13 cellular contexts compared by ENCODE assay signal in the genomic region with DNA sequence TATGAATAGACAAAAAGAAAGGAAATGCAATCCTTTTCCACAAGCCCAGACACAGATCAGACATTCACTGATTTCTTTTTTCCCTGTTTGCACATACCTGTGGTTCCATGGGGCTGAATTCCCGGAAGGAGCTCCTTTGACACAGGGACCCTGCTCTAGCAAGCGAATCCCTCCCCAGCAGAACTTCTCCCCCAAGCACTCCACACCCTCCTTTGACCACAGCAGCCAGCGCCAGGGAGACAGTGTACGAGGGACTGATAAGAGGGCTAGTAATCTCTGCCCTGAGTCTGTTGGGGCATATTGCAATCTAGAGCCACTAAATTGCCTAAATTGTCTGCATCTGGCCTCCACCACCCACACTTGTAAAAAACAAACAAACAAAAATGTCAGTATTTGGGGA.
"Had no signal": no experiment of that assay in that cellular context is flagged by ENCODE, and none has a peak within 500 bp of the region (broad histone marks: within the 10 kb centered on the region; RNA-seq: fewer than 3 reads in every experiment).

No MANE protein-coding gene starts in this region.

- H3K27me3 ChIP-seq: upper lobe of right lung had no signal

- H3K27me3 Mint-ChIP-seq: brain had no signal

- H3K36me3 Mint-ChIP-seq: activated naive CD4-positive, alpha-beta T cell treated with anti-CD3 and anti-CD28 coated beads, Interleukin-2, amount 50 U/mL, for 24 hours; brain; memory B cell had no signal

- H3K27ac ChIP-seq: upper lobe of right lung had no signal

- ATAC-seq: effector memory CD8-positive, alpha-beta T cell; left lobe of liver; upper lobe of right lung had no signal

- H3K4me3 ChIP-seq: upper lobe of right lung had no signal

- H3K4me3 Mint-ChIP-seq: activated naive CD4-positive, alpha-beta T cell treated with anti-CD3 and anti-CD28 coated beads, Interleukin-2, amount 50 U/mL, for 24 hours; brain; effector memory CD8-positive, alpha-beta T cell; memory B cell; nephron; stimulated activated naive CD8-positive, alpha-beta T cell treated with anti-CD3 and anti-CD28 coated beads, Interleukin-15, Interleukin-2, amounts not matched to agents 100 ng/mL and 50 ng/mL, for 24 hours; T-helper 1 cell treated with Interleukin-12 subunit alpha and Interleukin-12 subunit beta and Interleukin-4 antibody, amounts not matched to agents 30 μg/mL and 1 μg/mL, for 36 hours had no signal

- H3K27ac Mint-ChIP-seq: activated naive CD4-positive, alpha-beta T cell treated with anti-CD3 and anti-CD28 coated beads, Interleukin-2, amount 50 U/mL, for 24 hours; brain; effector memory CD8-positive, alpha-beta T cell; memory B cell; nephron; stimulated activated naive CD8-positive, alpha-beta T cell treated with anti-CD3 and anti-CD28 coated beads, Interleukin-15, Interleukin-2, amounts not matched to agents 100 ng/mL and 50 ng/mL, for 24 hours; T-helper 1 cell treated with Interleukin-12 subunit alpha and Interleukin-12 subunit beta and Interleukin-4 antibody, amounts not matched to agents 30 μg/mL and 1 μg/mL, for 36 hours had no signal

- H3K36me3 ChIP-seq: upper lobe of right lung had no signal

- H3K9me3 ChIP-seq: upper lobe of right lung had no signal

- H3K4me1 Mint-ChIP-seq: activated naive CD4-positive, alpha-beta T cell treated with anti-CD3 and anti-CD28 coated beads, Interleukin-2, amount 50 U/mL, for 24 hours; brain; memory B cell; nephron had no signal

- H3K4me1 ChIP-seq: upper lobe of right lung had no signal

- DNase-seq: activated CD4-positive, CD25-positive, alpha-beta regulatory T cell; activated effector memory CD4-positive, alpha-beta T cell treated with Interleukin-2 at 50 U/mL for 16 hours; effector memory CD8-positive, alpha-beta T cell; stimulated activated CD4-positive, alpha-beta T cell treated with anti-CD3 and anti-CD28 coated beads, Interleukin-15, amount 100 ng/mL, for 24 hours; stimulated activated CD4-positive, alpha-beta T cell treated with anti-CD3 and anti-CD28 coated beads, Interleukin-4, amount 100 ng/mL, for 24 hours; upper lobe of right lung had no signal
